13 cellular contexts compared by ENCODE assay signal in the genomic region with DNA sequence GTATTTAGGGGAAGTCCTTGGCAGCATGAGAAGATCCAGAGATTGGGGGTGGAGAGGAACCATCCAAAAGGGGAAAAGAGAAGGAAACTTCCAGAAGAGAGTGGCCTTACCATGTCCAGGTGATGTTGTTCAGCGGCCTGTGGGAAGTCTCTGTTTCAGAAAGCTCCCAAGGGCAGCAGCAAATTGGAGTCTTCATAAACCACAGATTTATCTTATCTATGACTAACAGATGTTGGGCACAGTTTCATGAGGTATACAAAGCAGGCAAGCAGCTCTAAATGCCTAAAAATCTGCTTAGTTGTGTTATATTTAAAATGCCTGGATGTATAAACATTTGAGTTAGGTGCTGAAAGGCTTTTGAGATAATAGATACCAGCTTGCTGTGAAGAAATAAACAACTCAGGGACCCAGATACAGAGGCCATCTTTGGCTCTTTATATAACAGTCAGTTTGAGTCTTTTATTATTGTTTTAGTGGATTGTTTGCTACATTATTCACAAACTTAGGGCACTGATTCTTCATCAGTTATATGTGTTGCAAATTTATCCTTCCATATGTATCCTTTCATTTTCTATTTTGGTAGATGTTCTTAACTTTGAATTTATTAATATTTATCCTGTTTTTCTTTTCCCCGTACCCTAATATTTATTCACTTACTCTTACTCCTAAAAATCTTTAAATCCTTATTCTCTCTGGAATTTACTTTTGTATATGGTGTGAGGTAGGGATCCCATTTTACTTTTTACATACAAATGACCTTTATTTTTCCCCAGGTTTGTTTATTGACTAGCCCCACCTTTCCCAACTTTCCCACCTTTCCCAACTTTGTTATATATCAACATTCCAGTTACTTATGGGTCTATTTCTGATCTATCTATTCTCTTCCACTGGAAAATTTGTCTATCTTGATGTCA. TPM values are rescaled to one million over a fixed set of nuclear protein-coding genes. Genes with fewer than 3 reads are reported as not detected.
DNase-seq lines count a peak whose midpoint lies in the region; ATAC-seq, FAIRE-seq and TF ChIP-seq lines count a peak whose summit lies in the region.
"Had no signal": no experiment of that assay in that cellular context is flagged by ENCODE, and none has a peak within 500 bp of the region (broad histone marks: within the 10 kb centered on the region; RNA-seq: fewer than 3 reads in every experiment).

No MANE protein-coding gene starts in this region.

- ATAC-seq in HG03139 (IDR thresholded peaks at IDR 0.05; ENCODE audit: unreplicated experiment) = no peak
- ATAC-seq: left ventricle myocardium superior had no signal

- H3K4me3 Mint-ChIP-seq in brain (peak overlapping the region in 4 of 5 experiments; percentile 76 to 99 (median 96)), nephron progenitor cell (peak overlapping the region; percentile 93)

- TF ChIP-seq CTCF in MM.1S (IDR thresholded peaks at IDR 0.05; ENCODE audit: low read length) = no peak
- no peak for TF ChIP-seq CTCF in brain (conservative IDR thresholded peaks at IDR 0.05)
- no peak for TF ChIP-seq CTCF in nephron progenitor cell (IDR thresholded peaks at IDR 0.05)
- no peak for TF ChIP-seq CTCF in D721Med (IDR thresholded peaks at IDR 0.05; ENCODE audit: insufficient read depth, missing control alignments)

- no peak overlapping the region for H3K9ac ChIP-seq in GM23248
- H3K9ac ChIP-seq in MM.1S (ENCODE audit: low read length) = no peak overlapping the region

- DNase-seq in GM23248 (peak; percentile 18), MM.1S (peak; percentile 36), nephron progenitor cell (no peak), D721Med (ENCODE audit: insufficient read length, low spot score) (no peak), ureter (ENCODE audit: low spot score) (no peak)
- DNase-seq: left ventricle myocardium superior; stimulated activated naive CD4-positive, alpha-beta T cell; WERI-Rb-1 had no signal

- H3K4me2 ChIP-seq in GM23248 (ENCODE audit: unreplicated experiment) = no peak overlapping the region
- peak overlapping the region; percentile 94; the same call in 1 of the 2 replicates for H3K4me2 ChIP-seq in MM.1S (ENCODE audit: low read depth, low read length)

- no peak overlapping the region for H3K4me3 ChIP-seq in GM23248
- H3K4me3 ChIP-seq in MM.1S (ENCODE audit: low read length) = no peak overlapping the region
- H3K4me3 ChIP-seq: HAP-1 had no signal

- H3K4me1 ChIP-seq in GM23248 (ENCODE audit: insufficient read depth) = peaks cover 26% of the 10 kb centered on the region
- peaks cover 19% of the 10 kb centered on the region for H3K4me1 ChIP-seq in MM.1S (ENCODE audit: low read length)

- H3K36me3 Mint-ChIP-seq in brain (peaks cover 16% of the 10 kb centered on the region), nephron progenitor cell (ENCODE audit: low read depth) (peaks cover 19% of the 10 kb centered on the region)

- peak overlapping the region in 1 of 5 experiments; percentile 100 for H3K27ac Mint-ChIP-seq in brain
- no peak overlapping the region for H3K27ac Mint-ChIP-seq in nephron progenitor cell

- H3K9me2 ChIP-seq in GM23248 (ENCODE audit: insufficient read depth) (no peaks in the 10 kb centered on the region), MM.1S (replicated peaks; ENCODE audit: insufficient read depth, low read length) (no peaks in the 10 kb centered on the region)

- H3K27me3 ChIP-seq in GM23248 (replicated peaks; ENCODE audit: insufficient read depth) (peaks cover 13% of the 10 kb centered on the region; the same call in 1 of the 2 replicates), MM.1S (replicated peaks; ENCODE audit: insufficient read depth, low read length) (no peaks in the 10 kb centered on the region)

- H3K4me1 Mint-ChIP-seq in brain = peaks cover 34% of the 10 kb centered on the region
- peaks cover 17% of the 10 kb centered on the region for H3K4me1 Mint-ChIP-seq in nephron progenitor cell

- H3K27ac ChIP-seq in GM23248 (no peak overlapping the region), MM.1S (ENCODE audit: low read length) (peak overlapping the region; percentile 28; the same call in 1 of the 2 replicates)
- H3K27ac ChIP-seq: WERI-Rb-1 had no signal

- H3K36me3 ChIP-seq in GM23248 (ENCODE audit: low read depth) (no peaks in the 10 kb centered on the region), MM.1S (replicated peaks; ENCODE audit: insufficient read depth, low read length) (no peaks in the 10 kb centered on the region)

- peaks cover 27% of the 10 kb centered on the region for H3F3A ChIP-seq in GM23248 (ENCODE audit: insufficient read depth)
- H3F3A ChIP-seq in MM.1S (ENCODE audit: insufficient read depth, low read length) = peaks cover 18% of the 10 kb centered on the region

- 38 to 40% methylated on average over 2 of the region's 2 CpGs for WGBS in GM23248 (ENCODE audit: low coverage in 1 of 2, low lambda C conversion rate in 2 of 2, missing lambda C conversion rate in 2 of 2), 2 experiments

- peak overlapping the region; percentile 25; the same call in 1 of the 2 replicates for H2AFZ ChIP-seq in GM23248
- H2AFZ ChIP-seq in MM.1S (ENCODE audit: low read length) = peak overlapping the region; percentile 98

- H3K9me3 ChIP-seq in GM23248 (ENCODE audit: low read depth) (no peaks in the 10 kb centered on the region), MM.1S (replicated peaks; ENCODE audit: insufficient read depth, low read length) (no peaks in the 10 kb centered on the region)

- in situ Hi-C loops in GM23248 (cut with MboI) = no loop called here

- H4K20me1 ChIP-seq in GM23248 (ENCODE audit: insufficient read depth) (no peaks in the 10 kb centered on the region; the same call in 1 of the 2 replicates), MM.1S (ENCODE audit: insufficient read depth, low read length) (no peaks in the 10 kb centered on the region)

- H3K27me3 Mint-ChIP-seq in brain (peaks cover 37% of the 10 kb centered on the region), nephron progenitor cell (ENCODE audit: low read depth, poor library complexity) (peaks cover 19% of the 10 kb centered on the region)

- H3K79me2 ChIP-seq in GM23248 (ENCODE audit: insufficient read depth) (peaks cover 28% of the 10 kb centered on the region), MM.1S (ENCODE audit: low read length) (peaks cover 36% of the 10 kb centered on the region)

- H3K9me3 Mint-ChIP-seq in brain = peaks cover 19 to 30% (median 23%) of the 10 kb centered on the region in 5 experiments
- H3K9me3 Mint-ChIP-seq in nephron progenitor cell = peaks cover 35% of the 10 kb centered on the region

- FAIRE-seq in D721Med (lab: Jason Lieb, UNC) = no peak
- FAIRE-seq: colon, GM19239 had no signal

RNA-seq across cellular contexts. Expression of a gene that starts 21.4 kb away (rescaled TPM):
- total RNA-seq in GM23248 (2014; rRNA removed; shearing (Covaris generic)) = 71.3 and 84.6 TPM in 2 replicates
- polyA plus RNA-seq in GM23248 (2016; fragmentation: Nextera tagmentation; extraction: Ambion mirVana) (61.2 and 61.3 TPM in 2 replicates), brain (ENCODE audit: insufficient read depth, low read depth, low replicate concordance) (106 TPM)
- total RNA-seq in ureter = 192 TPM

Comparison
In these comparisons a context has a peak if more than half of its experiments do, and no peak if none do; other contexts are left out.
1. DNase-seq: peak in GM23248 (single experiment) and MM.1S (single experiment); none in nephron progenitor cell (single experiment), D721Med (single experiment) and ureter (single experiment).